In the genomic region with DNA sequence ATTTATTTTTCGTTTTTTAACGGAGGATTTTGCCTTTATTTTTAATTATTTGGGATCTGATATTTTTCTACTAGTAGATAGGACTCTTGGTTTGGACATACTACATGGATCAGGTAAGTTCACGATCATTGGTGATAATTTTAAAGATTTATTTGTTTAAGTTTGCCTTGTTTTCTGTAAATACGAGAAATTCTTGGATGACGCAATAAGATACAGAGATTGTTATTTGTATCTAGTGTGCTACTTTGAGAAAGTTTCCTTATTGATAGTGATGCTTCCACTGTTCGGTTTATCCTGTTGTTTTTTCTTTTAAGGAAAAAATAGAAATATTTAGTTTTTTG, we compare ENCODE assay signal across 9 cellular contexts. TPM values are rescaled to one million over a fixed set of nuclear protein-coding genes. Genes with fewer than 3 reads are reported as not detected.
DNase-seq lines count a peak whose midpoint lies in the region; ATAC-seq and TF ChIP-seq lines count a peak whose summit lies in the region.
"Had no signal": no experiment of that assay in that cellular context is flagged by ENCODE, and none has a peak within 500 bp of the region (broad histone marks: within the 10 kb centered on the region; RNA-seq: fewer than 3 reads in every experiment).

No MANE protein-coding gene starts in this region.

- peak overlapping the region; percentile 91 to 96 (median 94) for H3K27ac ChIP-seq in sigmoid colon

- CTCF ChIA-PET in T-cell (lab: Charles Lee) = interaction anchor here in 1 of 2 donors (0.8 to 1.6 kb wide), 10 partner anchors 10 to 103 kb away, joined by 3 to 38 read pairs (median 6); no protein-coding TSS in a partner anchor

- no peaks in the 10 kb centered on the region for H3K27me3 ChIP-seq in H7 (ENCODE audit: control insufficient read depth, insufficient read depth, low read length)
- no peaks in the 10 kb centered on the region for H3K27me3 ChIP-seq in sigmoid colon

- H3K36me3 Mint-ChIP-seq in T-cell = peaks cover 54% of the 10 kb centered on the region

- no peak for TF ChIP-seq EP300 in sigmoid colon (IDR thresholded peaks at IDR 0.05)

- peaks cover 60 to 82% (median 64%) of the 10 kb centered on the region in 3 donors for H3K4me1 Mint-ChIP-seq in T-cell

- H3K27me3 Mint-ChIP-seq in T-cell = no peaks in the 10 kb centered on the region

- POLR2A ChIA-PET in T-cell (lab: Charles Lee) = interaction anchor here (0.6 to 11.6 kb wide), 18 partner anchors 9 to 103 kb away, joined by 3 to 372 read pairs (median 6); no protein-coding TSS in a partner anchor

- H3K4me3 Mint-ChIP-seq in T-cell = peak overlapping the region; percentile 97 to 99 (median 99)

- H3K4me3 ChIP-seq in H7 (ENCODE audit: insufficient read depth, low read depth, low read length) = peak overlapping the region; percentile 57
- H3K4me3 ChIP-seq in sigmoid colon = peak overlapping the region; percentile 49 to 60 (median 57)

- H3K4me1 ChIP-seq in sigmoid colon = peaks cover 0 to 62% (median 33%) of the 10 kb centered on the region in 4 donors

- H3K9me3 ChIP-seq in sigmoid colon = no peaks in the 10 kb centered on the region

- H3K36me3 ChIP-seq in H7 (replicated peaks; ENCODE audit: control insufficient read depth, insufficient read depth, low read length) (peaks cover 4% of the 10 kb centered on the region), sigmoid colon (peaks cover 0 to 27% (median 3%) of the 10 kb centered on the region in 4 donors)

- peak overlapping the region; percentile 98 to 100 for H3K27ac Mint-ChIP-seq in T-cell

- intact Hi-C loops in sigmoid colon (cut with DNase I) = loop anchor here (5.0 kb wide), 1 partner anchor 172 kb away; no protein-coding TSS in a partner anchor

- no peak for TF ChIP-seq POLR2A in sigmoid colon (IDR thresholded peaks at IDR 0.05)

- 0 to 1% methylated on average over 6 of the region's 6 CpGs for WGBS in sigmoid colon, 2 donors

- peaks cover 0 to 7% (median 7%) of the 10 kb centered on the region in 3 donors for H3K9me3 Mint-ChIP-seq in T-cell

- DNase-seq in H7 (no peak), T-cell (no peak), fibroblast of peridontal ligament (ENCODE audit: extremely low read depth) (peak; percentile 53), sigmoid colon (no peak), mesenteric fat pad (ENCODE audit: low spot score) (no peak), NCI-H524 (lab: John Stamatoyannopoulos, UW) (no peak)
- DNase-seq: occipital lobe had no signal

- TF ChIP-seq CTCF in sigmoid colon (IDR thresholded peaks at IDR 0.05) = no peak

- no peak for ATAC-seq in T-cell (replicated peaks in 1 of 4)
- ATAC-seq in GM18873 (IDR thresholded peaks at IDR 0.05; ENCODE audit: low FRiP score, unreplicated experiment) = no peak
- no peak for ATAC-seq in HG02623 (IDR thresholded peaks at IDR 0.05; ENCODE audit: unreplicated experiment)

RNA-seq across cellular contexts. Expression of gene CHD2, which starts 0.6 kb away (rescaled TPM):
- 29.7 and 35.5 TPM in 2 replicates for total RNA-seq in H7 (2014; rRNA removed; shearing (Covaris generic))
- total RNA-seq in T-cell (100 to 1,000 TPM; 231 to 506 (median 266) TPM), sigmoid colon (100 to 1,000 TPM in 1 of 4 donors, 10 to 100 TPM in 3; 75.9 to 108 (median 90.0) TPM), mesenteric fat pad (90.9 TPM)
- 10 to 100 TPM; 16.0 to 48.4 (median 16.8) TPM for polyA plus RNA-seq in sigmoid colon
